Comparison of ENCODE assay signal across 1 cellular context in the genomic region with DNA sequence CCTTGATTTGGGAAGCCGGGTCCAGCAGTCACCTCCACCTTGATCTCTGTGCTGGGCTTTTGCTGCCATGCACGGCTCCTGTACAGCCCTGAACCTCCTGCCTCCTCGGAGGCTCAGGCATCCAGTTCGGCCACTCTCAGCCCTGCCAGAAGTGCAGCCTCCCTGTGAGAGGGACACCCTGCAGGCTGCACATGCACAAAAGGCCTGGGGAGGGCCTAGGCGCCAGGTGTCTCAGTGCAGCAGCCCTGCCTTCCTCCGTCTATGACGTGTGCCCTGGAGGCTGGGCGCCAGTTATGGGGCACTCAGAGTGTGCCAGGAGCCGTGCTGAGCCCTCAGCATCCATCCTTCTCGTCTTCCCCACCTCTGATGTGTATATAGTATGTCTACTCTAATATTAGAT.
TF ChIP-seq lines count a peak whose summit lies in the region.

No MANE protein-coding gene starts in this region.

TF ChIP-seq in GM12878, 131 proteins besides CTCF, POLR2A, EP300 and RAD21:
- TF ChIP-seq, protein P1, sequence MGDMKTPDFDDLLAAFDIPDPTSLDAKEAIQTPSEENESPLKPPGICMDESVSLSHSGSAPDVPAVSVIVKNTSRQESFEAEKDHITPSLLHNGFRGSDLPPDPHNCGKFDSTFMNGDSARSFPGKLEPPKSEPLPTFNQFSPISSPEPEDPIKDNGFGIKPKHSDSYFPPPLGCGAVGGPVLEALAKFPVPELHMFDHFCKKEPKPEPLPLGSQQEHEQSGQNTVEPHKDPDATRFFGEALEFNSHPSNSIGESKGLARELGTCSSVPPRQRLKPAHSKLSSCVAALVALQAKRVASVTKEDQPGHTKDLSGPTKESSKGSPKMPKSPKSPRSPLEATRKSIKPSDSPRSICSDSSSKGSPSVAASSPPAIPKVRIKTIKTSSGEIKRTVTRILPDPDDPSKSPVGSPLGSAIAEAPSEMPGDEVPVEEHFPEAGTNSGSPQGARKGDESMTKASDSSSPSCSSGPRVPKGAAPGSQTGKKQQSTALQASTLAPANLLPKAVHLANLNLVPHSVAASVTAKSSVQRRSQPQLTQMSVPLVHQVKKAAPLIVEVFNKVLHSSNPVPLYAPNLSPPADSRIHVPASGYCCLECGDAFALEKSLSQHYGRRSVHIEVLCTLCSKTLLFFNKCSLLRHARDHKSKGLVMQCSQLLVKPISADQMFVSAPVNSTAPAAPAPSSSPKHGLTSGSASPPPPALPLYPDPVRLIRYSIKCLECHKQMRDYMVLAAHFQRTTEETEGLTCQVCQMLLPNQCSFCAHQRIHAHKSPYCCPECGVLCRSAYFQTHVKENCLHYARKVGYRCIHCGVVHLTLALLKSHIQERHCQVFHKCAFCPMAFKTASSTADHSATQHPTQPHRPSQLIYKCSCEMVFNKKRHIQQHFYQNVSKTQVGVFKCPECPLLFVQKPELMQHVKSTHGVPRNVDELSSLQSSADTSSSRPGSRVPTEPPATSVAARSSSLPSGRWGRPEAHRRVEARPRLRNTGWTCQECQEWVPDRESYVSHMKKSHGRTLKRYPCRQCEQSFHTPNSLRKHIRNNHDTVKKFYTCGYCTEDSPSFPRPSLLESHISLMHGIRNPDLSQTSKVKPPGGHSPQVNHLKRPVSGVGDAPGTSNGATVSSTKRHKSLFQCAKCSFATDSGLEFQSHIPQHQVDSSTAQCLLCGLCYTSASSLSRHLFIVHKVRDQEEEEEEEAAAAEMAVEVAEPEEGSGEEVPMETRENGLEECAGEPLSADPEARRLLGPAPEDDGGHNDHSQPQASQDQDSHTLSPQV (IDR thresholded peaks at IDR 0.05) = no peak
- no peak for TF ChIP-seq TBL1XR1 (IDR thresholded peaks at IDR 0.05; ENCODE audit: low read depth, low read length)
- no peak for TF ChIP-seq ZBTB40 (IDR thresholded peaks at IDR 0.05; ENCODE audit: borderline replicate concordance)
- no peak for TF ChIP-seq ZZZ3 (IDR thresholded peaks at IDR 0.05; ENCODE audit: control insufficient read depth, insufficient read length, low read depth)
- no peak for TF ChIP-seq NR2C2 (IDR thresholded peaks at IDR 0.05; ENCODE audit: borderline replicate concordance, control insufficient read depth, insufficient read length, low read depth)
- no peak for TF ChIP-seq IRF4 (IDR thresholded peaks at IDR 0.05; ENCODE audit: low read depth, low read length)
- TF ChIP-seq POLR2AphosphoS5 (IDR thresholded peaks at IDR 0.05; ENCODE audit: low read length) = no peak
- TF ChIP-seq, protein P2, sequence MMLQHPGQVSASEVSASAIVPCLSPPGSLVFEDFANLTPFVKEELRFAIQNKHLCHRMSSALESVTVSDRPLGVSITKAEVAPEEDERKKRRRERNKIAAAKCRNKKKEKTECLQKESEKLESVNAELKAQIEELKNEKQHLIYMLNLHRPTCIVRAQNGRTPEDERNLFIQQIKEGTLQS (IDR thresholded peaks at IDR 0.05; ENCODE audit: borderline replicate concordance, extremely low read depth, low read depth, low read length) = no peak
- no peak for TF ChIP-seq CEBPB (IDR thresholded peaks at IDR 0.05; ENCODE audit: borderline replicate concordance in 1 of 2, low read depth in 2 of 2, low read length in 2 of 2)
- TF ChIP-seq ZBED1 (IDR thresholded peaks at IDR 0.05; ENCODE audit: borderline replicate concordance) = no peak
- no peak for TF ChIP-seq POLR2AphosphoS2 (IDR thresholded peaks at IDR 0.05; ENCODE audit: low read depth, low read length)
- TF ChIP-seq POU2F2 (IDR thresholded peaks at IDR 0.05; ENCODE audit: borderline replicate concordance, low read depth, low read length) = no peak
- TF ChIP-seq CBX5 (IDR thresholded peaks at IDR 0.05; ENCODE audit: low read depth) = no peak
- TF ChIP-seq BRCA1 (IDR thresholded peaks at IDR 0.05; ENCODE audit: low read depth, low read length) = no peak
- no peak for TF ChIP-seq RAD51 (IDR thresholded peaks at IDR 0.05)
- no peak for TF ChIP-seq KAT2A (conservative IDR thresholded peaks at IDR 0.05; ENCODE audit: control insufficient read depth, low read depth, low read length)
- TF ChIP-seq BHLHE40 (IDR thresholded peaks at IDR 0.05; ENCODE audit: borderline replicate concordance in 1 of 2, low read depth in 2 of 2, low read length in 1 of 2) = no peak
